ENCODE assay signal across 25 cellular contexts in the genomic region with DNA sequence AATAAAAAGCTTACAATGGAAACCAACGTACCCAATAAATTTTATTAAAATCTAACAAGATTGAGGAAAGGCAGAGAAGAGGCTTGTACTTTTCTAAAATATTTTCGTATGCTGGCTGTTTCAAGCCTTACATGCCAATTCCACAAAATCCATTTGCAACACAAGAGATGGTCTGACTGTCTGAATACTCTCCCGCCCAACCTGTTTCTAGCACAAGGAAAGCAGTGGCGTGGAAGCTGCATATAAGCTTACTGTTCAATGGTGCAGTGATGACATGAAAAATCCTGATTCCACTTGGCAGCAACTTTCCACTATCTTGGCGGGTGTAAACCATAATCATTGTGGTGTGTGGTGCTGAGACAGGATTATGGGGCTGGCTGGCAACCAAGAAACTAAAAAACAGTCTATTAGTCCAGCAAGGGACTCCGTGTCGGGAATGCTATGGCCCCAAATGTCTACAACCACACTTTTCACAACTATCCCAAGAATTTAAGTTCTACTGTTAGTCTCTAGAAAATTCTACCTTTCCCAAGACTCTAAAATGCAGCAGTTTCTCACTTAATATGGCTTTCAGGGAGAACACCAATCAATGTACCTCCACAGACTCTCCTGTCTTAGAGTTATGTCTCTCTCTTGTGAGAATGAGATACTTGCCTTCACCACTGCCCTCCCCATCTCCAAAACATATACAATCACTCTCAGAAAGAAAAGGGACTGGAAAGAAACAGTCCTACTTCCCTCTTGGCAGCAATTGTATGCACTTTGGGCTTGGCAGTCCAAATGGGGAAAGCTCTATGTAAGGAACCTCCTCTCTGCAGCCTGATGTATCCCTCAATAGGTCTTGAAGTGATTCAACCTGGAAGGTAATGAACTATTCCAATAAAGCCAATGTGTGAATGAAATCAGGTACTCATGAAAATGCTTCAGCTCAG. TPM values are rescaled to one million over a fixed set of nuclear protein-coding genes. Genes with fewer than 3 reads are reported as not detected.
DNase-seq lines count a peak whose midpoint lies in the region; ATAC-seq and TF ChIP-seq lines count a peak whose summit lies in the region.
"Had no signal": no experiment of that assay in that cellular context is flagged by ENCODE, and none has a peak within 500 bp of the region (broad histone marks: within the 10 kb centered on the region; RNA-seq: fewer than 3 reads in every experiment).

No MANE protein-coding gene starts in this region.

- ATAC-seq in left ventricle myocardium superior (peak; percentile 16), Right ventricle myocardium inferior (no peak), HG02763 (IDR thresholded peaks at IDR 0.05; ENCODE audit: unreplicated experiment) (no peak)
- ATAC-seq: A549; esophagus mucosa; gastroesophageal sphincter; stimulated activated naive B cell treated with anti-CD40 and anti-IgM and Interleukin-4, amounts not matched to agents 10 μg/mL and 1 μg/mL and 100 μg/mL, for 72 hours had no signal

- DNase-seq in left ventricle myocardium superior (no peak), Right ventricle myocardium inferior (ENCODE audit: missing footprints) (no peak), amniotic epithelial cell (ENCODE audit: low read depth) (peak; percentile 26), fibroblast of the aortic adventitia (ENCODE audit: low read depth) (peak; percentile 69), NCI-H2227 (lab: John Stamatoyannopoulos, UW; ENCODE audit: unreplicated experiment) (no peak), ureter (ENCODE audit: low spot score) (no peak)
- DNase-seq in activated effector memory CD4-positive, alpha-beta T cell treated with Interleukin-2 at 50 U/mL for 16 hours: no peak
- DNase-seq: activated CD4-positive, alpha-beta memory T cell treated with anti-CD3 and anti-CD28 coated beads for 36 hours; activated CD4-positive, CD25-positive, alpha-beta regulatory T cell; adrenal gland; effector CD8-positive, alpha-beta T cell; islet precursor cell; NCI-H2081 treated with DMSO at 0.1 percent for 48 hours; NCI-H526 treated with DMSO at 0.1 percent for 48 hours; stimulated activated CD4-positive, alpha-beta T cell treated with anti-CD3 and anti-CD28 coated beads, Interleukin-2, amount 100 ng/mL, for 48 hours; stimulated activated naive B cell treated with anti-CD40 and anti-IgM and Interleukin-4, amounts not matched to agents 10 μg/mL and 1 μg/mL and 100 μg/mL, for 72 hours; SW 1271 had no signal

- no peak for TF ChIP-seq CTCF in fibroblast of the aortic adventitia (IDR thresholded peaks at IDR 0.05; ENCODE audit: insufficient read depth, low read length)

- H3K4me3 ChIP-seq in fibroblast of the aortic adventitia (ENCODE audit: low read depth, low read length): no peak overlapping the region
- H3K4me3 ChIP-seq: A549; adrenal gland; BLaER1 treated with 17β-estradiol and CSF1 and Interleukin-3, amounts not matched to agents 10 nM and 100 nM; gastroesophageal sphincter; lung; smooth muscle cell; tibial nerve had no signal

- intact Hi-C loops in left ventricle myocardium superior (cut with micrococcal nuclease): no loop called here
- intact Hi-C loops in Right ventricle myocardium inferior (cut with DNase I): no loop called here

RNA-seq across cellular contexts. Expression of a gene that starts 9.5 kb away (rescaled TPM):
- total RNA-seq in left ventricle myocardium superior (5.4 TPM), Right ventricle myocardium inferior (3.6 TPM), fibroblast of the aortic adventitia (ENCODE audit: low replicate concordance) (1.1 and 3.6 TPM in 2 replicates), ureter (4.4 TPM)

RNA-seq across cellular contexts. Expression of a gene that starts 23.5 kb away (rescaled TPM):
- 27.2 TPM for total RNA-seq in left ventricle myocardium superior
- 26.4 TPM for total RNA-seq in Right ventricle myocardium inferior
- total RNA-seq in fibroblast of the aortic adventitia (ENCODE audit: low replicate concordance): 31.6 and 65.8 TPM in 2 replicates
- 46.0 TPM for total RNA-seq in ureter

Comparison
In these comparisons a context has a peak if more than half of its experiments do, and no peak if none do; other contexts are left out.
1. DNase-seq: peak in amniotic epithelial cell (single experiment) and fibroblast of the aortic adventitia (single experiment); none in left ventricle myocardium superior (single experiment), Right ventricle myocardium inferior (single experiment), NCI-H2227 (single experiment), ureter (single experiment) and activated effector memory CD4-positive, alpha-beta T cell treated with Interleukin-2 at 50 U/mL for 16 hours (single experiment).